Comparison of ENCODE assay signal across 1 cellular context in the genomic region with DNA sequence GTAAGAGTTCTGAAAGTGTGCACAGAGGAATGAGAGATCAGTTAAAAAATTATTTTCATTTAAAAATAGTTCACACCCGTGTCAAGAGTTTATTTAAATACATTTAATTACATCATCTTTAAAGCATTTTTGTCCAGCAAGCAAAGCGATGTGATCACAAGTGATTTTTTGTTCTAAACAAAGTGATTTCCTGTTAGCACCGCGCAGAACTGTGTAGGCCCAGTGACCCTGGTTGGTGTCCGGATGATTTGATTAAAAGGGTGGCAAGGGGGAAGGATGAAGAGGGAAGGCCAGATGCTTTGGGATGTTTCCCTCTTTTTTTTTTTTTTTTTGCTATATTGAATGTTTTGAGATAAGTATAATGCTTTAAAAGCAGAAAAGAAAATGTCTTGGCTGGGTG.
TF ChIP-seq lines count a peak whose summit lies in the region.

No MANE protein-coding gene starts in this region.

TF ChIP-seq in IMR-90, 13 proteins besides CTCF, POLR2A, EP300 and RAD21 (continued from another document):
- TF ChIP-seq, protein P1, sequence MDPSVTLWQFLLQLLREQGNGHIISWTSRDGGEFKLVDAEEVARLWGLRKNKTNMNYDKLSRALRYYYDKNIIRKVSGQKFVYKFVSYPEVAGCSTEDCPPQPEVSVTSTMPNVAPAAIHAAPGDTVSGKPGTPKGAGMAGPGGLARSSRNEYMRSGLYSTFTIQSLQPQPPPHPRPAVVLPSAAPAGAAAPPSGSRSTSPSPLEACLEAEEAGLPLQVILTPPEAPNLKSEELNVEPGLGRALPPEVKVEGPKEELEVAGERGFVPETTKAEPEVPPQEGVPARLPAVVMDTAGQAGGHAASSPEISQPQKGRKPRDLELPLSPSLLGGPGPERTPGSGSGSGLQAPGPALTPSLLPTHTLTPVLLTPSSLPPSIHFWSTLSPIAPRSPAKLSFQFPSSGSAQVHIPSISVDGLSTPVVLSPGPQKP (IDR thresholded peaks at IDR 0.05; ENCODE audit: borderline replicate concordance, low read depth, low read length), result no peak
- TF ChIP-seq SMC3 (IDR thresholded peaks at IDR 0.05; ENCODE audit: low read depth, low read length) (no peak), MXI1 (IDR thresholded peaks at IDR 0.05; ENCODE audit: borderline replicate concordance, low read depth, low read length) (no peak), CHD1 (IDR thresholded peaks at IDR 0.05; ENCODE audit: low read depth, low read length) (no peak), BHLHE40 (IDR thresholded peaks at IDR 0.05; ENCODE audit: low read depth, low read length) (no peak), NFE2L2 (IDR thresholded peaks at IDR 0.05; ENCODE audit: low read depth, low read length) (no peak), MAFK (IDR thresholded peaks at IDR 0.05; ENCODE audit: low read depth, low read length) (no peak)
- TF ChIP-seq, protein P2, sequence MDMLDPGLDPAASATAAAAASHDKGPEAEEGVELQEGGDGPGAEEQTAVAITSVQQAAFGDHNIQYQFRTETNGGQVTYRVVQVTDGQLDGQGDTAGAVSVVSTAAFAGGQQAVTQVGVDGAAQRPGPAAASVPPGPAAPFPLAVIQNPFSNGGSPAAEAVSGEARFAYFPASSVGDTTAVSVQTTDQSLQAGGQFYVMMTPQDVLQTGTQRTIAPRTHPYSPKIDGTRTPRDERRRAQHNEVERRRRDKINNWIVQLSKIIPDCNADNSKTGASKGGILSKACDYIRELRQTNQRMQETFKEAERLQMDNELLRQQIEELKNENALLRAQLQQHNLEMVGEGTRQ (IDR thresholded peaks at IDR 0.05; ENCODE audit: low read depth, low read length), result no peak
TF ChIP-seq in IMR-90: peak in this region for 0.
